In the genomic region with DNA sequence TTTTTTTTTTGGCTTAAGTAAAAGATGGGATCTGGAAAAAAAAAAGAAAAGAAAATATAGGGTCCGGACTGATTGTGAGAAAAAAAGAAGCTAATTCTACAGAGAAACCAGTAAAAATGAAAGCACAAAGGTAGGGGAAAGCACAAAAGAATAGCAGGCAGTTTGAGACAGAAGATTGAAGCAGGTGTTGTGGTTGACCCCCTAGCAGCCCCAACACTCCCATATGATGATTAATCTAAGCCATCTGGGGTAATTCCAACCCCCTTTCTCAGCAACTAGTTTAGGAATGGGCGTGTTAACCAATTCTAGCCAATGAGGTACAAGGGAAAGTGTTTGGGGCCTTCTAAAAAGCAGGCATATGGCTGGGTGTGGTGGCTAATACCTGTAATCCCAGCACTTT, we compare ENCODE assay signal across 9 cellular contexts.
DNase-seq lines count a peak whose midpoint lies in the region; ATAC-seq, FAIRE-seq and TF ChIP-seq lines count a peak whose summit lies in the region.
"Had no signal": no experiment of that assay in that cellular context is flagged by ENCODE, and none has a peak within 500 bp of the region (broad histone marks: within the 10 kb centered on the region; RNA-seq: fewer than 3 reads in every experiment).

No MANE protein-coding gene starts in this region.

- H3K4me1 Mint-ChIP-seq in activated CD4-positive, alpha-beta memory T cell treated with anti-CD3 and anti-CD28 coated beads for 36 hours (ENCODE audit: low read depth): peaks cover 51% of the 10 kb centered on the region

- peaks cover 21% of the 10 kb centered on the region for H3K36me3 Mint-ChIP-seq in activated CD4-positive, alpha-beta memory T cell treated with anti-CD3 and anti-CD28 coated beads for 36 hours

- 94 to 98% methylated on average over 2 of the region's 2 CpGs for WGBS in pancreas, 2 donors

- TF ChIP-seq CTCF in pancreas (IDR thresholded peaks at IDR 0.05): no peak

- ATAC-seq in GM19328 (IDR thresholded peaks at IDR 0.05; ENCODE audit: unreplicated experiment): peak; percentile 78
- peak; percentile 81 for ATAC-seq in HG02981 (IDR thresholded peaks at IDR 0.05; ENCODE audit: unreplicated experiment)
- no peak for ATAC-seq in pancreas

- H3K9me3 Mint-ChIP-seq in activated CD4-positive, alpha-beta memory T cell treated with anti-CD3 and anti-CD28 coated beads for 36 hours: peaks cover 9% of the 10 kb centered on the region

- H3K27me3 Mint-ChIP-seq in activated CD4-positive, alpha-beta memory T cell treated with anti-CD3 and anti-CD28 coated beads for 36 hours: no peaks in the 10 kb centered on the region

- no peaks in the 10 kb centered on the region for H3K27me3 ChIP-seq in pancreas

- peak overlapping the region; percentile 97 for H3K27ac Mint-ChIP-seq in activated CD4-positive, alpha-beta memory T cell treated with anti-CD3 and anti-CD28 coated beads for 36 hours

- intact Hi-C loops in activated CD4-positive, alpha-beta memory T cell treated with anti-CD3 and anti-CD28 coated beads for 36 hours (cut with micrococcal nuclease): loop anchor here (5.0 kb wide), 2 partner anchors 210 to 570 kb away; a partner anchor contains a TSS
- intact Hi-C loops in pancreas (cut with DNase I): no loop called here

- no peaks in the 10 kb centered on the region for H3K36me3 ChIP-seq in pancreas

- FAIRE-seq in GM12891 (lab: Jason Lieb, UNC): peak; percentile 26
- no peak for FAIRE-seq in pancreas (lab: Jason Lieb, UNC)
- FAIRE-seq: islet of Langerhans had no signal

- peak overlapping the region; percentile 28 for H3K4me3 Mint-ChIP-seq in activated CD4-positive, alpha-beta memory T cell treated with anti-CD3 and anti-CD28 coated beads for 36 hours

- no peak overlapping the region for H3K4me3 ChIP-seq in pancreas

- POLR2A ChIA-PET in activated CD4-positive, alpha-beta memory T cell treated with anti-CD3 and anti-CD28 coated beads for 36 hours (lab: Charles Lee): interaction anchor here (0.6 to 2.2 kb wide), 7 partner anchors 17 to 77 kb away, joined by 3 to 7 read pairs (median 3); a partner anchor contains a TSS

- no peaks in the 10 kb centered on the region for H3K4me1 ChIP-seq in pancreas

- DNase-seq in GM12891 (ENCODE audit: insufficient read length, low spot score) (peak; percentile 8), NCI-H1930 (lab: John Stamatoyannopoulos, UW) (no peak), AG20443 (ENCODE audit: low spot score) (no peak), COR-L47 (lab: John Stamatoyannopoulos, UW) (no peak), pancreas (no peak)
- peak; percentile 61 for DNase-seq in activated CD4-positive, alpha-beta memory T cell treated with anti-CD3 and anti-CD28 coated beads for 36 hours

- TF ChIP-seq POLR2A in GM12891 (IDR thresholded peaks at IDR 0.05; ENCODE audit: low read depth, low read length): no peak

- H3K27ac ChIP-seq in pancreas: no peak overlapping the region

- CTCF ChIA-PET in activated CD4-positive, alpha-beta memory T cell treated with anti-CD3 and anti-CD28 coated beads for 36 hours (lab: Charles Lee): interaction anchor here (1.0 kb wide), 1 partner anchor 28 kb away, joined by 3 read pairs; no protein-coding TSS in a partner anchor

- no peaks in the 10 kb centered on the region for H3K9me3 ChIP-seq in pancreas

TF ChIP-seq in GM12891, 5 proteins besides CTCF, POLR2A, EP300 and RAD21:
- TF ChIP-seq PAX5 (IDR thresholded peaks at IDR 0.05; ENCODE audit: insufficient read depth, low read length, severe bottlenecking) (no peak), POLR2AphosphoS5 (IDR thresholded peaks at IDR 0.05; ENCODE audit: low read depth, low read length) (no peak; the same call in 1 of the 2 replicates), SPI1 (IDR thresholded peaks at IDR 0.05; ENCODE audit: low read depth, low read length) (0 out of 2 replicates have a peak, but pooled peaks have one; percentile 34), POU2F2 (IDR thresholded peaks at IDR 0.05; ENCODE audit: low read depth, low read length) (peak; percentile 37; the same call in 1 of the 2 replicates), TAF1 (IDR thresholded peaks at IDR 0.05; ENCODE audit: low read depth, low read length) (0 out of 2 replicates have a peak, but pooled peaks have one; percentile 26)

Comparison
In these comparisons a context has a peak if more than half of its experiments do, and no peak if none do; other contexts are left out.
1. DNase-seq: peak in GM12891 (single experiment) and activated CD4-positive, alpha-beta memory T cell treated with anti-CD3 and anti-CD28 coated beads for 36 hours (single experiment); none in NCI-H1930 (0 of 2), AG20443 (single experiment), COR-L47 (single experiment) and pancreas (0 of 6).
2. ATAC-seq: peak in GM19328 (single experiment) and HG02981 (single experiment); none in pancreas (0 of 4).